Comparison of ENCODE assay signal across 24 cellular contexts in genomic region chr21:26597981-26598380, GRCh38. TPM values are rescaled to one million over a fixed set of nuclear protein-coding genes. Genes with fewer than 3 reads are reported as not detected.
"Had no signal": no experiment of that assay in that cellular context is flagged by ENCODE, and none has a peak within 500 bp of the region (broad histone marks: within the 10 kb centered on the region; RNA-seq: fewer than 3 reads in every experiment).

No MANE protein-coding gene starts in this region.

- H3K27me3 ChIP-seq: colonic mucosa, esophagus muscularis mucosa, heart left ventricle, spleen, tibial artery, upper lobe of left lung, uterus had no signal

- H3K36me3 ChIP-seq: colonic mucosa, esophagus muscularis mucosa, heart left ventricle, spleen, tibial artery, upper lobe of left lung, uterus had no signal

- H3K4me3 Mint-ChIP-seq: endodermal cell; naive thymus-derived CD8-positive, alpha-beta T cell; stimulated activated memory B cell treated with anti-CD40 and anti-IgM and Interleukin-4, amounts not matched to agents 10 μg/mL and 1 μg/mL and 100 μg/mL, for 72 hours; stimulated activated naive CD8-positive, alpha-beta T cell treated with anti-CD3 and anti-CD28 coated beads, Interleukin-15, Interleukin-2, amounts not matched to agents 100 ng/mL and 50 ng/mL, for 24 hours had no signal

- FAIRE-seq: endothelial cell of umbilical vein, islet of Langerhans had no signal

- H3K4me3 ChIP-seq: colonic mucosa, esophagus muscularis mucosa, heart left ventricle, mucosa of descending colon, spleen, tibial artery, upper lobe of left lung, uterus had no signal

- H3K4me1 ChIP-seq: colonic mucosa, esophagus muscularis mucosa, heart left ventricle, spleen, tibial artery, upper lobe of left lung, uterus had no signal

- DNase-seq: colonic mucosa; dermis blood vessel endothelial cell; effector CD4-positive, alpha-beta T cell; endodermal cell; heart left ventricle; hypothalamus; mucosa of descending colon; naive thymus-derived CD8-positive, alpha-beta T cell; posterior cingulate gyrus; spleen; stimulated activated CD4-positive, alpha-beta T cell treated with anti-CD3 and anti-CD28 coated beads, Interleukin-15, amount 100 ng/mL, for 24 hours; stimulated activated CD4-positive, alpha-beta T cell treated with anti-CD3 and anti-CD28 coated beads, Interleukin-1b, Interleukin-23, amount 100 ng/mL, for 48 hours; stimulated activated CD4-positive, alpha-beta T cell treated with anti-CD3 and anti-CD28 coated beads, Interleukin-4, amount 100 ng/mL, for 24 hours; tibial artery; upper lobe of left lung; uterus had no signal

- H3K27ac Mint-ChIP-seq: endodermal cell; naive thymus-derived CD8-positive, alpha-beta T cell; stimulated activated memory B cell treated with anti-CD40 and anti-IgM and Interleukin-4, amounts not matched to agents 10 μg/mL and 1 μg/mL and 100 μg/mL, for 72 hours; stimulated activated naive CD8-positive, alpha-beta T cell treated with anti-CD3 and anti-CD28 coated beads, Interleukin-15, Interleukin-2, amounts not matched to agents 100 ng/mL and 50 ng/mL, for 24 hours had no signal

- H3K9me3 Mint-ChIP-seq: endodermal cell had no signal

- H3K4me1 Mint-ChIP-seq: naive thymus-derived CD8-positive, alpha-beta T cell; stimulated activated memory B cell treated with anti-CD40 and anti-IgM and Interleukin-4, amounts not matched to agents 10 μg/mL and 1 μg/mL and 100 μg/mL, for 72 hours had no signal

- H3K27me3 Mint-ChIP-seq: naive thymus-derived CD8-positive, alpha-beta T cell; stimulated activated memory B cell treated with anti-CD40 and anti-IgM and Interleukin-4, amounts not matched to agents 10 μg/mL and 1 μg/mL and 100 μg/mL, for 72 hours; stimulated activated naive CD8-positive, alpha-beta T cell treated with anti-CD3 and anti-CD28 coated beads, Interleukin-15, Interleukin-2, amounts not matched to agents 100 ng/mL and 50 ng/mL, for 24 hours had no signal

- H3K27ac ChIP-seq: colonic mucosa, esophagus muscularis mucosa, heart left ventricle, spleen, tibial artery, upper lobe of left lung, uterus had no signal

- H3K36me3 Mint-ChIP-seq: naive thymus-derived CD8-positive, alpha-beta T cell; stimulated activated memory B cell treated with anti-CD40 and anti-IgM and Interleukin-4, amounts not matched to agents 10 μg/mL and 1 μg/mL and 100 μg/mL, for 72 hours had no signal

- ATAC-seq: heart left ventricle; left lobe of liver; mucosa of descending colon; naive thymus-derived CD8-positive, alpha-beta T cell; sciatic nerve; stimulated activated memory B cell treated with anti-CD40 and anti-IgM and Interleukin-4, amounts not matched to agents 10 μg/mL and 1 μg/mL and 100 μg/mL, for 72 hours had no signal

- H3K9me3 ChIP-seq: colonic mucosa, esophagus muscularis mucosa, heart left ventricle, mucosa of descending colon, spleen, tibial artery, upper lobe of left lung, uterus had no signal

RNA-seq across cellular contexts. Expression of gene CYYR1, which starts 24.9 kb away (rescaled TPM):
- total RNA-seq: fibroblast of villous mesenchyme; naive thymus-derived CD8-positive, alpha-beta T cell had no signal
- polyA plus RNA-seq: naive thymus-derived CD8-positive, alpha-beta T cell had no signal
